Comparison of ENCODE assay signal across 35 cellular contexts in genomic region chr9:108262836-108263235, GRCh38.
DNase-seq lines count a peak whose midpoint lies in the region; ATAC-seq, FAIRE-seq and TF ChIP-seq lines count a peak whose summit lies in the region.
"Had no signal": no experiment of that assay in that cellular context is flagged by ENCODE, and none has a peak within 500 bp of the region (broad histone marks: within the 10 kb centered on the region; RNA-seq: fewer than 3 reads in every experiment).

No MANE protein-coding gene starts in this region.

- H3K4me1 ChIP-seq in K562 (replicated peaks in 1 of 2; ENCODE audit: control insufficient read depth in 2 of 2, insufficient read depth in 2 of 2, low read length in 2 of 2) (no peaks in the 10 kb centered on the region), esophagus muscularis mucosa (no peaks in the 10 kb centered on the region), breast epithelium (no peaks in the 10 kb centered on the region)
- H3K4me1 ChIP-seq: A549; BE2C; BLaER1; BLaER1 treated with 17β-estradiol and CSF1 and Interleukin-3, amounts not matched to agents 10 nM and 100 nM; Caco-2 had no signal

- no peak overlapping the region for H2AFZ ChIP-seq in K562 (ENCODE audit: low read depth, low read length)

- no peaks in the 10 kb centered on the region for H3K79me2 ChIP-seq in K562 (ENCODE audit: control insufficient read depth, insufficient read depth, low read length)

- no peaks in the 10 kb centered on the region for H4K20me1 ChIP-seq in K562 (replicated peaks; ENCODE audit: control insufficient read depth, insufficient read depth, low read length)
- H4K20me1 ChIP-seq: BLaER1; BLaER1 treated with 17β-estradiol and CSF1 and Interleukin-3, amounts not matched to agents 10 nM and 100 nM had no signal

- peak overlapping the region; percentile 9 for H3K27ac Mint-ChIP-seq in mesothelial cell of epicardium
- H3K27ac Mint-ChIP-seq: B cell; CD14-positive monocyte; CD4-positive, alpha-beta memory T cell; CD4-positive, alpha-beta T cell; CD4-positive, CD25-positive, alpha-beta regulatory T cell; CD8-positive, alpha-beta T cell had no signal

- TF ChIP-seq EP300 in K562 (IDR thresholded peaks at IDR 0.05; ENCODE audit: low read length) (no peak), esophagus muscularis mucosa (IDR thresholded peaks at IDR 0.05) (no peak)

- H3K9me1 ChIP-seq in K562 (ENCODE audit: control insufficient read depth, insufficient read depth, low read length): no peaks in the 10 kb centered on the region

- no peak overlapping the region for H3K27ac ChIP-seq in K562 (ENCODE audit: extremely low read depth, low read depth, low read length)
- H3K27ac ChIP-seq in esophagus muscularis mucosa (replicated peaks in 1 of 4): no peak overlapping the region
- no peak overlapping the region for H3K27ac ChIP-seq in breast epithelium
- H3K27ac ChIP-seq: 22Rv1; A549; BLaER1; BLaER1 treated with 17β-estradiol and CSF1 and Interleukin-3, amounts not matched to agents 10 nM and 100 nM; C4-2B had no signal

- 50% methylated on average over 9 of the region's 9 CpGs for WGBS in K562 (ENCODE audit: insufficient coverage, low coverage, missing lambda C conversion rate)
- 93% methylated on average over 9 of the region's 9 CpGs for WGBS in esophagus muscularis mucosa

- no peak for DNase-seq in K562 (ENCODE audit: extremely low read depth in 1 of 4, low spot score in 3 of 4)
- DNase-seq in esophagus muscularis mucosa (ENCODE audit: extremely low spot score): peak; percentile 60
- no peak for DNase-seq in mesothelial cell of epicardium (ENCODE audit: low spot score in 2 of 2, unreplicated experiment in 2 of 2)
- DNase-seq in RCC 7860 (ENCODE audit: low spot score): no peak
- no peak for DNase-seq in breast epithelium (ENCODE audit: low spot score in 2 of 2)
- DNase-seq: 8988T; ACHN; AML-193; BE2C; C1 segment of cervical spinal cord; Caco-2; Calu3; CD4-positive, alpha-beta memory T cell; CD4-positive, alpha-beta T cell; CD4-positive, CD25-positive, alpha-beta regulatory T cell; CD8-positive, alpha-beta memory T cell; CD8-positive, alpha-beta T cell; COR-L47; DMS 273 treated with DMSO at 0.1 percent for 48 hours; DMS153; DMS53; DMS79; DMS79 treated with DMSO at 0.1 percent for 48 hours; DND-41; EL had no signal

- BruUV-seq in K562 (replicated peaks; lab: Mats Ljungman, UMichigan): no TSS peak

- TF ChIP-seq CTCF in K562 (IDR thresholded peaks at IDR 0.05 in 2 of 3, conservative IDR thresholded peaks at IDR 0.05 in 1 of 3; ENCODE audit: insufficient read depth in 2 of 3, low read depth in 1 of 3, low read length in 3 of 3) (no peak), esophagus muscularis mucosa (IDR thresholded peaks at IDR 0.05) (no peak), mesothelial cell of epicardium (IDR thresholded peaks at IDR 0.05; ENCODE audit: unreplicated experiment) (no peak), breast epithelium (IDR thresholded peaks at IDR 0.05) (no peak)

- no peaks in the 10 kb centered on the region for H3K9me3 Mint-ChIP-seq in mesothelial cell of epicardium
- H3K9me3 Mint-ChIP-seq: CD4-positive, alpha-beta T cell had no signal

- H3K36me3 ChIP-seq in K562 (ENCODE audit: control insufficient read depth, insufficient read depth, low read length) (no peaks in the 10 kb centered on the region), esophagus muscularis mucosa (no peaks in the 10 kb centered on the region), breast epithelium (no peaks in the 10 kb centered on the region)
- H3K36me3 ChIP-seq: BE2C; BLaER1; BLaER1 treated with 17β-estradiol and CSF1 and Interleukin-3, amounts not matched to agents 10 nM and 100 nM had no signal

- H3K4me3 Mint-ChIP-seq in mesothelial cell of epicardium: no peak overlapping the region
- H3K4me3 Mint-ChIP-seq: B cell; CD14-positive monocyte; CD4-positive, alpha-beta T cell; CD4-positive, CD25-positive, alpha-beta regulatory T cell; CD8-positive, alpha-beta memory T cell; CD8-positive, alpha-beta T cell had no signal

- peaks cover 0 to 6% of the 10 kb centered on the region in 2 experiments; a peak in 1 of 5 replicates for H3K27me3 ChIP-seq in K562 (ENCODE audit: control insufficient read depth in 2 of 2, insufficient read depth in 2 of 2, low read length in 2 of 2)
- no peaks in the 10 kb centered on the region for H3K27me3 ChIP-seq in esophagus muscularis mucosa
- no peaks in the 10 kb centered on the region for H3K27me3 ChIP-seq in breast epithelium
- H3K27me3 ChIP-seq: BE2C; BLaER1; BLaER1 treated with 17β-estradiol and CSF1 and Interleukin-3, amounts not matched to agents 10 nM and 100 nM had no signal

- intact Hi-C loops in K562 (cut with micrococcal nuclease): no loop called here
- intact Hi-C loops in esophagus muscularis mucosa (cut with DNase I): no loop called here
- intact Hi-C loops in breast epithelium (cut with DNase I; ENCODE audit: low total_unique reads): no loop called here

- POLR2A ChIA-PET in K562 (lab: Yijun Ruan, JAX): no interaction called here

- no peak for TF ChIP-seq POLR2A in K562 (conservative IDR thresholded peaks at IDR 0.05)
- no peak for TF ChIP-seq POLR2A in esophagus muscularis mucosa (IDR thresholded peaks at IDR 0.05; ENCODE audit: low read depth)
- TF ChIP-seq POLR2A in breast epithelium (IDR thresholded peaks at IDR 0.05): no peak

- in situ Hi-C loops in K562 (cut with MboI): no loop called here

- H3K4me2 ChIP-seq in K562 (ENCODE audit: insufficient read depth, low read length): no peak overlapping the region
- H3K4me2 ChIP-seq: A549; BLaER1; BLaER1 treated with 17β-estradiol and CSF1 and Interleukin-3, amounts not matched to agents 10 nM and 100 nM had no signal

- H3K36me3 Mint-ChIP-seq in mesothelial cell of epicardium: no peaks in the 10 kb centered on the region
- H3K36me3 Mint-ChIP-seq: CD14-positive monocyte; CD4-positive, alpha-beta memory T cell; CD4-positive, CD25-positive, alpha-beta regulatory T cell; CD8-positive, alpha-beta memory T cell; CD8-positive, alpha-beta T cell had no signal

- FAIRE-seq in K562 (lab: Jason Lieb, UNC) (no peak), RCC 7860 (lab: Jason Lieb, UNC) (no peak)
- FAIRE-seq: A204.1, A549, D721Med had no signal

- TF ChIP-seq RAD21 in K562 (CRISPR knock-in tag; conservative IDR thresholded peaks at IDR 0.05 in 1 of 2, IDR thresholded peaks at IDR 0.05 in 1 of 2): no peak

- H3K4me3 ChIP-seq in K562: no peak overlapping the region
- no peak overlapping the region for H3K4me3 ChIP-seq in esophagus muscularis mucosa
- no peak overlapping the region for H3K4me3 ChIP-seq in breast epithelium
- H3K4me3 ChIP-seq: A549; BLaER1; BLaER1 treated with 17β-estradiol and CSF1 and Interleukin-3, amounts not matched to agents 10 nM and 100 nM had no signal

- no peaks in the 10 kb centered on the region for H3K9me3 ChIP-seq in K562 (replicated peaks; ENCODE audit: control insufficient read depth, insufficient read depth, low read depth, low read length)
- no peaks in the 10 kb centered on the region for H3K9me3 ChIP-seq in esophagus muscularis mucosa
- H3K9me3 ChIP-seq in breast epithelium: no peaks in the 10 kb centered on the region
- H3K9me3 ChIP-seq: A549, BLaER1, Caco-2 had no signal

- CTCF ChIA-PET in K562 (lab: Yijun Ruan, JAX; ENCODE audit: low intra/inter-chr PET ratio): no interaction called here

- H3K27me3 Mint-ChIP-seq in mesothelial cell of epicardium (ENCODE audit: low read depth): no peaks in the 10 kb centered on the region
- H3K27me3 Mint-ChIP-seq: B cell; CD4-positive, alpha-beta memory T cell; CD4-positive, alpha-beta T cell; CD4-positive, CD25-positive, alpha-beta regulatory T cell had no signal

- H3K4me1 Mint-ChIP-seq in mesothelial cell of epicardium: peaks cover 5% of the 10 kb centered on the region
- H3K4me1 Mint-ChIP-seq: B cell; CD4-positive, alpha-beta memory T cell; CD4-positive, CD25-positive, alpha-beta regulatory T cell; CD8-positive, alpha-beta memory T cell had no signal

- no peak overlapping the region for H3K9ac ChIP-seq in K562 (ENCODE audit: insufficient read depth in 1 of 2, low read depth in 2 of 2, low read length in 2 of 2)
- H3K9ac ChIP-seq: BLaER1; BLaER1 treated with 17β-estradiol and CSF1 and Interleukin-3, amounts not matched to agents 10 nM and 100 nM had no signal

- ATAC-seq in K562 (no peak), HG03039 (IDR thresholded peaks at IDR 0.05; ENCODE audit: unreplicated experiment) (no peak)
- ATAC-seq: A549; CD8-positive, alpha-beta T cell had no signal

TF ChIP-seq in K562, 482 proteins besides CTCF, POLR2A, EP300 and RAD21:
- TF ChIP-seq EGR1 (conservative IDR thresholded peaks at IDR 0.05) (0 out of 2 replicates have a peak, but pooled peaks have one; percentile 4), NCOA1 (IDR thresholded peaks at IDR 0.05; ENCODE audit: low read depth) (no peak), RBM25 (IDR thresholded peaks at IDR 0.05; ENCODE audit: low read depth, low read length, severe bottlenecking) (no peak)
